ENCODE assay signal across 14 cellular contexts in the genomic region with DNA sequence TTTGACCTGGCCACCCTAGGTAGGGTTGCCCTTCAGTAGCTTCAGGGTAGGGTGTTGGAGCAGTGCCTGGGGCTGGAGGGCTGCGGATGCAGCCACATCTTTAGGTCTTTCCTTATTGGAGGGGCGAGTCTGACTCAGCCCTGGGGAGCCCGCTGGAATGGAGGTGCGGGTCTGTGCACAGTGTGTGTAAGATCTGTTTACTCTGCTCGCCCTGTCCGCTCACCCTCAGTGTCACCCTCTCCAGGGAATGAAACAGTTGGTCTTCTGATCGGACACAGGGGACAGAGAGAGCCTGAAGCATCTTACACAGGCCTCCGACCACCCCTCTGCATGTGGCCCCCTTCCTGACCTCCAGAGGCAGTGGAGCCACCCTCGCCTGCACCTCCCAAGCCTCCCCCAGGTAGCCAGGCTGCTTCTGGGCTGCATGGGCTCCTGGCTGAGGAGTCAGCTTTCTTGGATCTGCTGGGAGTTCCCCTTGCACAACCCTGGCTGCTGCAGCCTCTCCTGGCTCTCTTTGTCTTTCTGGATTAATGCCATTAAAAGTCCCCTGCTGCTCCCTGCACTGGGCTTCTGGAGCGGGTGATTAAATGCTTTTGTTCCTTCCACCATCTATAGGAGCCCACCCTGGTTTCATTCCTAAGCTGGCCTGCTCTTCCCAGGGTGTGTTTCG.
A peak's percentile ranks its signal among the peaks of the same experiment; 100 is the strongest.
DNase-seq lines count a peak whose midpoint lies in the region; ATAC-seq, FAIRE-seq and TF ChIP-seq lines count a peak whose summit lies in the region.
"Had no signal": no experiment of that assay in that cellular context is flagged by ENCODE, and none has a peak within 500 bp of the region (broad histone marks: within the 10 kb centered on the region; RNA-seq: fewer than 3 reads in every experiment).

No MANE protein-coding gene starts in this region.

- no peak overlapping the region for H3K27ac Mint-ChIP-seq in activated naive CD4-positive, alpha-beta T cell treated with anti-CD3 and anti-CD28 coated beads for 36 hours
- H3K27ac Mint-ChIP-seq: T-helper 17 cell had no signal

- H3K4me1 ChIP-seq in HepG2 (ENCODE audit: insufficient read depth, low read length) (peaks cover 44% of the 10 kb centered on the region), right lobe of liver (no peaks in the 10 kb centered on the region), adipocyte (ENCODE audit: control insufficient read depth, insufficient read depth, low read length) (peaks cover 18% of the 10 kb centered on the region), iPS-18a (ENCODE audit: control insufficient read depth, low read depth, low read length) (peaks cover 23% of the 10 kb centered on the region), foreskin keratinocyte (no peaks in the 10 kb centered on the region)

- H3K4me3 Mint-ChIP-seq in activated naive CD4-positive, alpha-beta T cell treated with anti-CD3 and anti-CD28 coated beads for 36 hours: no peak overlapping the region
- H3K4me3 Mint-ChIP-seq: T-helper 17 cell had no signal

- POLR2A ChIA-PET in HepG2 (lab: Yijun Ruan, JAX): no interaction called here

- no peak for FAIRE-seq in HepG2 (lab: Jason Lieb, UNC)

- no peak overlapping the region for H3K9ac ChIP-seq in HepG2 (ENCODE audit: insufficient read depth, low read depth, low read length)
- H3K9ac ChIP-seq in adipocyte (ENCODE audit: low read length): no peak overlapping the region
- H3K9ac ChIP-seq in iPS-18a (ENCODE audit: low read length): no peak overlapping the region

- H3K4me1 Mint-ChIP-seq in activated naive CD4-positive, alpha-beta T cell treated with anti-CD3 and anti-CD28 coated beads for 36 hours (ENCODE audit: low read depth): no peaks in the 10 kb centered on the region

- BruUV-seq in HepG2 (replicated peaks; lab: Mats Ljungman, UMichigan): no TSS peak

- TF ChIP-seq EP300 in HepG2 (IDR thresholded peaks at IDR 0.05; ENCODE audit: low read depth in 2 of 2, low read length in 2 of 2) (no peak), HepG2 (CRISPR knock-in tag; IDR thresholded peaks at IDR 0.05; ENCODE audit: borderline replicate concordance) (no peak)

- H3K27ac ChIP-seq in HepG2 (ENCODE audit: extremely low read length, insufficient read depth, low read length): no peak overlapping the region
- no peak overlapping the region for H3K27ac ChIP-seq in right lobe of liver
- H3K27ac ChIP-seq in iPS-18a (ENCODE audit: low read length): peak overlapping the region; percentile 40
- H3K27ac ChIP-seq in foreskin keratinocyte: no peak overlapping the region
- H3K27ac ChIP-seq: RWPE1 had no signal

- in situ Hi-C loops in HepG2 (cut with HindIII; ENCODE audit: extremely low pct_ligation_motif_present, low pct_unique_long_range_greater_than_20kb): no loop called here

- H3K79me2 ChIP-seq in HepG2 (ENCODE audit: insufficient read depth, low read length): no peaks in the 10 kb centered on the region

- H3K27me3 Mint-ChIP-seq in activated naive CD4-positive, alpha-beta T cell treated with anti-CD3 and anti-CD28 coated beads for 36 hours (ENCODE audit: low read depth): no peaks in the 10 kb centered on the region

- H3K9me3 ChIP-seq in HepG2 (ENCODE audit: low read length) (no peaks in the 10 kb centered on the region), right lobe of liver (no peaks in the 10 kb centered on the region), adipocyte (ENCODE audit: control insufficient read depth, low read length) (no peaks in the 10 kb centered on the region), iPS-18a (ENCODE audit: control insufficient read depth, low read depth, low read length) (no peaks in the 10 kb centered on the region)
- H3K9me3 ChIP-seq: MG63 had no signal

- no peaks in the 10 kb centered on the region for H3K36me3 Mint-ChIP-seq in activated naive CD4-positive, alpha-beta T cell treated with anti-CD3 and anti-CD28 coated beads for 36 hours (ENCODE audit: low read depth)

- no peak overlapping the region for H3K4me2 ChIP-seq in HepG2 (ENCODE audit: low read depth, low read length)

- no peak overlapping the region for H3K4me3 ChIP-seq in HepG2 (replicated peaks in 1 of 3; ENCODE audit: insufficient read depth in 1 of 3, low read depth in 2 of 3, low read length in 3 of 3)
- H3K4me3 ChIP-seq in right lobe of liver: no peak overlapping the region
- no peak overlapping the region for H3K4me3 ChIP-seq in adipocyte (ENCODE audit: low read length)
- H3K4me3 ChIP-seq in iPS-18a (ENCODE audit: low read length): peak overlapping the region; percentile 37
- H3K4me3 ChIP-seq: MG63 had no signal

- no peak overlapping the region for H2AFZ ChIP-seq in HepG2 (ENCODE audit: low read length)

- TF ChIP-seq POLR2A in HepG2 (IDR thresholded peaks at IDR 0.05; ENCODE audit: insufficient read depth in 1 of 2, low read depth in 2 of 2, low read length in 2 of 2) (no peak), right lobe of liver (IDR thresholded peaks at IDR 0.05) (no peak)

- H3K9me3 Mint-ChIP-seq in activated naive CD4-positive, alpha-beta T cell treated with anti-CD3 and anti-CD28 coated beads for 36 hours: no peaks in the 10 kb centered on the region

- intact Hi-C loops in HepG2 (cut with micrococcal nuclease; ENCODE audit: unreplicated experiment): no loop called here
- intact Hi-C loops in right lobe of liver (cut with DNase I): no loop called here
- intact Hi-C loops in activated naive CD4-positive, alpha-beta T cell treated with anti-CD3 and anti-CD28 coated beads for 36 hours (cut with micrococcal nuclease): no loop called here

- WGBS in HepG2 (ENCODE audit: low lambda C conversion rate): 50% methylated on average over 10 of the region's 11 CpGs
- WGBS in right lobe of liver (ENCODE audit: insufficient coverage, low coverage, low lambda C conversion rate, missing lambda C conversion rate): 78% methylated on average over 5 of the region's 11 CpGs

- peak; percentile 16; the same call in 2 of the 3 replicates for ATAC-seq in HepG2
- ATAC-seq in right lobe of liver: no peak
- no peak for ATAC-seq in foreskin keratinocyte
- no peak for ATAC-seq in HG03469 (IDR thresholded peaks at IDR 0.05; ENCODE audit: unreplicated experiment)
- ATAC-seq: T-helper 17 cell had no signal

- H3K27me3 ChIP-seq in HepG2 (ENCODE audit: control insufficient read depth in 1 of 2, insufficient read depth in 2 of 2, low read length in 2 of 2) (no peaks in the 10 kb centered on the region), right lobe of liver (no peaks in the 10 kb centered on the region), adipocyte (replicated peaks; ENCODE audit: control insufficient read depth, insufficient read depth, low read length) (no peaks in the 10 kb centered on the region), iPS-18a (ENCODE audit: control insufficient read depth, insufficient read depth, low read length) (no peaks in the 10 kb centered on the region), foreskin keratinocyte (peaks cover 20% of the 10 kb centered on the region)
- H3K27me3 ChIP-seq: MG63 had no signal

- DNase-seq in HepG2 (ENCODE audit: low spot score): no peak
- no peak for DNase-seq in right lobe of liver
- peak; percentile 23 for DNase-seq in adipocyte (ENCODE audit: low read depth)
- DNase-seq in foreskin keratinocyte: no peak
- no peak for DNase-seq in activated CD4-positive, CD25-positive, alpha-beta regulatory T cell treated with anti-CD3 and anti-CD28 coated beads, Interleukin-2, amount 50 U/mL, for 72 hours
- no peak for DNase-seq in activated naive CD4-positive, alpha-beta T cell treated with anti-CD3 and anti-CD28 coated beads for 36 hours
- DNase-seq: activated T-cell treated with anti-CD3 and anti-CD28 coated beads, Interleukin-2, amount 50 U/mL, for 1 hour; cortex of kidney; islet precursor cell; MG63; T-helper 17 cell had no signal

- H3K36me3 ChIP-seq in HepG2 (replicated peaks in 1 of 2; ENCODE audit: control insufficient read depth in 1 of 2, insufficient read depth in 2 of 2, low read length in 2 of 2) (no peaks in the 10 kb centered on the region), right lobe of liver (no peaks in the 10 kb centered on the region), adipocyte (ENCODE audit: control insufficient read depth, insufficient read depth, low read length, severe bottlenecking) (no peaks in the 10 kb centered on the region), iPS-18a (ENCODE audit: control insufficient read depth, low read depth, low read length) (no peaks in the 10 kb centered on the region)
- H3K36me3 ChIP-seq: MG63 had no signal

- CTCF ChIA-PET in HepG2 (lab: Yijun Ruan, JAX; ENCODE audit: low intra/inter-chr PET ratio, low total read pairs): no interaction called here
- CTCF ChIA-PET in activated naive CD4-positive, alpha-beta T cell treated with anti-CD3 and anti-CD28 coated beads for 36 hours (lab: Charles Lee): no interaction called here

- TF ChIP-seq CTCF in HepG2 (CRISPR knock-in tag; IDR thresholded peaks at IDR 0.05) (no peak), right lobe of liver (IDR thresholded peaks at IDR 0.05) (no peak), foreskin keratinocyte (conservative IDR thresholded peaks at IDR 0.05) (no peak)

- TF ChIP-seq RAD21 in HepG2 (CRISPR knock-in tag; IDR thresholded peaks at IDR 0.05): no peak

- H4K20me1 ChIP-seq in HepG2 (ENCODE audit: insufficient read depth, low read length): no peaks in the 10 kb centered on the region
